In the genomic region with DNA sequence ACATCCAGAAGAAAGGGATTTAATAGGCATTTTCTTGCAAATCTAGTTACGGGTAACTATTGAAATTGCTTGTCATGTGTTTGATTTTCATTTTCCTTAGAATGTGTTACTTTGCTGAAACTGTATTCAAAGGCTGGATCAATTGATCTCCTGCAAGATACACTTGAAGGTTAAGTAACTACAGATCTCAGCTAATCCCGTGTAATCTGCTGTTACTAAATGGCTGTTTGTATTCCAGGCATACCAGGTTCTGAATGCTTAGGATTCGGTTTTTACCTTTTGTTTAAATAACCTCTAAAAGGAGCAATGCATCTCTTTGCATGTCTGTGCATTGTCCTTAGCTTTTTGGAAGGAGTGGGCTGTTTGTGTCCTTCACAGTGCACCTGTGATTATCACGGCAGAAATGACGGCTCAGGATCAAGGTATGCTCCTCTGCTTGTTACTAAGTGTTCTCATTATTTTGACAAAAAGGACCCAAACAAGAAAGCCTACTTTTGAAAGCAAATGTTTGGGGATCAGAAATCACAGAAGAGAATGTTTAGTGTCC, we compare ENCODE assay signal across 21 cellular contexts. TPM values are rescaled to one million over a fixed set of nuclear protein-coding genes. Genes with fewer than 3 reads are reported as not detected.
"Had no signal": no experiment of that assay in that cellular context is flagged by ENCODE, and none has a peak within 500 bp of the region (broad histone marks: within the 10 kb centered on the region; RNA-seq: fewer than 3 reads in every experiment).

A gene with protein sequence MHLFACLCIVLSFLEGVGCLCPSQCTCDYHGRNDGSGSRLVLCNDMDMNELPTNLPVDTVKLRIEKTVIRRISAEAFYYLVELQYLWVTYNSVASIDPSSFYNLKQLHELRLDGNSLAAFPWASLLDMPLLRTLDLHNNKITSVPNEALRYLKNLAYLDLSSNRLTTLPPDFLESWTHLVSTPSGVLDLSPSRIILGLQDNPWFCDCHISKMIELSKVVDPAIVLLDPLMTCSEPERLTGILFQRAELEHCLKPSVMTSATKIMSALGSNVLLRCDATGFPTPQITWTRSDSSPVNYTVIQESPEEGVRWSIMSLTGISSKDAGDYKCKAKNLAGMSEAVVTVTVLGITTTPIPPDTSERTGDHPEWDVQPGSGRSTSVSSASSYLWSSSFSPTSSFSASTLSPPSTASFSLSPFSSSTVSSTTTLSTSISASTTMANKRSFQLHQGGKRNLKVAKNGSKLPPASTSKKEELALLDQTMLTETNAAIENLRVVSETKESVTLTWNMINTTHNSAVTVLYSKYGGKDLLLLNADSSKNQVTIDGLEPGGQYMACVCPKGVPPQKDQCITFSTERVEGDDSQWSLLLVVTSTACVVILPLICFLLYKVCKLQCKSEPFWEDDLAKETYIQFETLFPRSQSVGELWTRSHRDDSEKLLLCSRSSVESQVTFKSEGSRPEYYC (plus strand): TSS at position 212 of the 547 bp plus-strand sequence. CDS start 95 bp downstream, at position 307.

- H3K27ac ChIP-seq: psoas muscle, testis, tibial nerve, upper lobe of right lung, vagina had no signal

- H3K4me3 Mint-ChIP-seq: dendritic cell treated with granulocyte-macrophage colony-stimulating factor and Interleukin-4, amounts not matched to agents 40 ng/mL and 50 ng/mL, for 4 days; natural killer cell; neural crest cell; stimulated activated naive B cell treated with anti-CD40 and anti-IgM and Interleukin-4, amounts not matched to agents 10 μg/mL and 1 μg/mL and 100 μg/mL, for 72 hours; stimulated activated naive CD8-positive, alpha-beta T cell treated with anti-CD3 and anti-CD28 coated beads, Interleukin-15, amount 100 ng/mL, for 72 hours had no signal

- H3K36me3 Mint-ChIP-seq: natural killer cell had no signal

- ATAC-seq: left colon; left ventricle myocardium superior; natural killer cell; psoas muscle; sciatic nerve; stimulated activated naive B cell treated with anti-CD40 and anti-IgM and Interleukin-4, amounts not matched to agents 10 μg/mL and 1 μg/mL and 100 μg/mL, for 72 hours; stimulated activated naive CD8-positive, alpha-beta T cell treated with anti-CD3 and anti-CD28 coated beads, Interleukin-15, amount 100 ng/mL, for 72 hours; upper lobe of right lung had no signal

- H3K4me1 ChIP-seq: psoas muscle, testis, tibial nerve, upper lobe of right lung, vagina had no signal

- DNase-seq: foreskin melanocyte; head of caudate nucleus; hippocampal formation; left colon; left ventricle myocardium superior; natural killer cell; occipital lobe; psoas muscle; retina; stimulated activated CD4-positive, alpha-beta T cell treated with anti-CD3 and anti-CD28 coated beads, Interleukin-2, amount 100 ng/mL, for 24 hours; stimulated activated CD4-positive, alpha-beta T cell treated with anti-CD3 and anti-CD28 coated beads, Interleukin-4, amount 100 ng/mL, for 4 hours; stimulated activated naive B cell treated with anti-CD40 and anti-IgM and Interleukin-4, amounts not matched to agents 10 μg/mL and 1 μg/mL and 100 μg/mL, for 72 hours; stimulated activated naive CD8-positive, alpha-beta T cell treated with anti-CD3 and anti-CD28 coated beads, Interleukin-15, amount 100 ng/mL, for 72 hours; testis; upper lobe of right lung had no signal

- H3K4me3 ChIP-seq: psoas muscle, testis, tibial nerve, upper lobe of right lung, vagina had no signal

- H3K4me1 Mint-ChIP-seq: natural killer cell; stimulated activated naive B cell treated with anti-CD40 and anti-IgM and Interleukin-4, amounts not matched to agents 10 μg/mL and 1 μg/mL and 100 μg/mL, for 72 hours; stimulated activated naive CD8-positive, alpha-beta T cell treated with anti-CD3 and anti-CD28 coated beads, Interleukin-15, amount 100 ng/mL, for 72 hours had no signal

- H3K27ac Mint-ChIP-seq: dendritic cell treated with granulocyte-macrophage colony-stimulating factor and Interleukin-4, amounts not matched to agents 40 ng/mL and 50 ng/mL, for 4 days; natural killer cell; stimulated activated naive B cell treated with anti-CD40 and anti-IgM and Interleukin-4, amounts not matched to agents 10 μg/mL and 1 μg/mL and 100 μg/mL, for 72 hours had no signal

- H3K27me3 Mint-ChIP-seq: dendritic cell treated with granulocyte-macrophage colony-stimulating factor and Interleukin-4, amounts not matched to agents 40 ng/mL and 50 ng/mL, for 4 days; stimulated activated naive B cell treated with anti-CD40 and anti-IgM and Interleukin-4, amounts not matched to agents 10 μg/mL and 1 μg/mL and 100 μg/mL, for 72 hours; stimulated activated naive CD8-positive, alpha-beta T cell treated with anti-CD3 and anti-CD28 coated beads, Interleukin-15, amount 100 ng/mL, for 72 hours had no signal

- H3K36me3 ChIP-seq: upper lobe of right lung, vagina had no signal

- H3K9me3 ChIP-seq: psoas muscle, testis, tibial nerve, upper lobe of right lung, vagina had no signal

- H3K9me3 Mint-ChIP-seq: dendritic cell treated with granulocyte-macrophage colony-stimulating factor and Interleukin-4, amounts not matched to agents 40 ng/mL and 50 ng/mL, for 4 days; natural killer cell; stimulated activated naive CD8-positive, alpha-beta T cell treated with anti-CD3 and anti-CD28 coated beads, Interleukin-15, amount 100 ng/mL, for 72 hours had no signal

- H3K27me3 ChIP-seq: testis, tibial nerve, upper lobe of right lung, vagina had no signal

RNA-seq across cellular contexts. Expression of the gene that starts here (rescaled TPM):
- total RNA-seq: left ventricle myocardium superior, lung microvascular endothelial cell, vagina had no signal
